ENCODE assay signal across 8 cellular contexts in the genomic region with DNA sequence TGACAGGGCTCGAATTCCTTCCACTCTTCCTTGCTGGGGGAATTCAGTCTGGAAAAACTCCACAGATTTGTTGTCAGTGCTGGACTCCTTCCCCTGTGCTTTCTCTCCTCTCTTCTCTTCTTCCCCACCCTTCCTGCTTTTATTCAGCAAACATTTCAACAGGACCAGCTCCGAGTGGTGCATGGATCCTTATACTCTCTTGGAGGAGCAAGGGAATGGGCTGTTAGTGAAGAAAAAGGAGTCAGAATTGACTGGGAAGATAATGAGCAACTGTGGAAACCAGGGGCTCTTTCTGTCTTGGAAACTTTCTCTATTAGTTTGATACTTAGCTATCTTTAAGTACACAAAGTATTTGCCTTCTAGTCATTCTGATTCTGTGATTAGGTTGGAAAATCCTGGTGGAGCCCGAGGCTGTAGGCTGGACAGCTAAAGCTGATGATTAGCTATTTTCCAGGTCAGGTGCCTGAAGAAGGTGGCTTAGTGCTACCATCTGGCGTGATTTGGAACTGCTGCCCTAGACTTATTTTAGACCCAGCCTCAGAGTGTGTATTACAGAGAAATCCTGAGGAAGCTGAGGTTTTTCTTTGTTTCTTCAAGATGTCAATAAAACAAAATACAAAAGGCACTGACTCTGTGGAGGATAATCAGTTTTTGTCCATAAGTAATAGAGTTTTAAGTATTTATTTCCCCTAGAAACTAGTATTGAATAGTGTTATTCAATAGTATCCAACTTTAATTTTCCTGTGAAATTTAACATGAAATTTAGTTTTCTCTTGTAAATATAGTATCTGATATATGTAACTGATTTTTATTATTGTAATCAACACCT. TPM values are rescaled to one million over a fixed set of nuclear protein-coding genes. Genes with fewer than 3 reads are reported as not detected.
DNase-seq lines count a peak whose midpoint lies in the region; ATAC-seq and TF ChIP-seq lines count a peak whose summit lies in the region.

No MANE protein-coding gene starts in this region.

- H3K9me3 ChIP-seq in mucosa of descending colon (no peaks in the 10 kb centered on the region), uterus (no peaks in the 10 kb centered on the region)

- CTCF ChIA-PET in GM10248 (lab: Yijun Ruan, JAX) (interaction anchor here (0.7 to 1.4 kb wide), 16 partner anchors 8 to 628 kb away, joined by 3 to 34 read pairs (median 4); a partner anchor contains a TSS), WTC11 (lab: Charles Lee) (interaction anchor here (0.6 to 1.7 kb wide), 36 partner anchors 9 to 604 kb away, joined by 3 to 74 read pairs (median 4); a partner anchor contains a TSS)

- H3K27ac Mint-ChIP-seq in WTC11 = no peak overlapping the region; the same call in 1 of the 2 replicates

- peaks cover 8% of the 10 kb centered on the region for H3K9me3 Mint-ChIP-seq in WTC11

- peaks cover 19% of the 10 kb centered on the region for H3K4me1 Mint-ChIP-seq in WTC11

- intact Hi-C loops in mucosa of descending colon (cut with DNase I, micrococcal nuclease) = loop anchor here in 1 of 2 donors (5.0 kb wide), 1 partner anchor 122 kb away; no protein-coding TSS in a partner anchor
- intact Hi-C loops in uterus (cut with DNase I; ENCODE audit: low total_unique reads) = loop anchor here (2.0 kb wide), 1 partner anchor 120 kb away; no protein-coding TSS in a partner anchor

- peak overlapping the region; percentile 58 for H3K27ac ChIP-seq in epithelial cell of prostate
- peak overlapping the region; percentile 21 to 48 for H3K27ac ChIP-seq in uterus

- no peak for TF ChIP-seq POLR2A in uterus (IDR thresholded peaks at IDR 0.05)

- H3K4me3 Mint-ChIP-seq in WTC11 = no peak overlapping the region

- peak; percentile 74 for DNase-seq in AG10803 (ENCODE audit: low read depth)
- DNase-seq in GM10248 (ENCODE audit: extremely low spot score) = peak; percentile 47
- DNase-seq in H7 = peak; percentile 42
- DNase-seq in LHCN-M2 (ENCODE audit: low read depth) = peak; percentile 79
- DNase-seq in WTC11 (ENCODE audit: low spot score) = peak; percentile 32
- DNase-seq in epithelial cell of prostate (ENCODE audit: low read depth, low spot score) = peak; percentile 43
- DNase-seq in mucosa of descending colon = peak in 1 of 3 donors; percentile 69
- DNase-seq in uterus = peak; percentile 39 to 54

- H3K36me3 ChIP-seq in H7 (replicated peaks; ENCODE audit: control insufficient read depth, insufficient read depth, low read length) = no peaks in the 10 kb centered on the region
- H3K36me3 ChIP-seq in mucosa of descending colon (ENCODE audit: low read depth) = no peaks in the 10 kb centered on the region
- no peaks in the 10 kb centered on the region for H3K36me3 ChIP-seq in uterus

- POLR2A ChIA-PET in GM10248 (lab: Yijun Ruan, JAX) = no interaction called here
- POLR2A ChIA-PET in WTC11 (lab: Charles Lee) = interaction anchor here (0.6 kb wide), 1 partner anchor 120 kb away, joined by 5 read pairs; no protein-coding TSS in a partner anchor

- TF ChIP-seq CTCF in AG10803 (conservative IDR thresholded peaks at IDR 0.05; ENCODE audit: low read length) = peak; percentile 90
- TF ChIP-seq CTCF in GM10248 (IDR thresholded peaks at IDR 0.05; ENCODE audit: control extremely low read depth, extremely low read depth, low read depth, missing control alignments) = peak; percentile 73
- TF ChIP-seq CTCF in WTC11 (IDR thresholded peaks at IDR 0.05) = peak; percentile 43; the same call in 1 of the 2 replicates
- TF ChIP-seq CTCF in mucosa of descending colon (IDR thresholded peaks at IDR 0.05) = peak; percentile 70
- TF ChIP-seq CTCF in uterus (IDR thresholded peaks at IDR 0.05) = peak; percentile 66 to 78 (median 70)

- ATAC-seq in WTC11 = peak; percentile 99
- peak; percentile 87 for ATAC-seq in mucosa of descending colon

- H3K4me3 ChIP-seq in AG10803 (ENCODE audit: low read length) = no peak overlapping the region
- H3K4me3 ChIP-seq in H7 (ENCODE audit: insufficient read depth, low read depth, low read length) = no peak overlapping the region
- no peak overlapping the region for H3K4me3 ChIP-seq in mucosa of descending colon
- H3K4me3 ChIP-seq in uterus = no peak overlapping the region

- no peaks in the 10 kb centered on the region for H3K27me3 Mint-ChIP-seq in WTC11 (ENCODE audit: low read depth)

- H3K36me3 Mint-ChIP-seq in WTC11 = peaks cover 3% of the 10 kb centered on the region; the same call in 1 of the 2 replicates

- H3K4me1 ChIP-seq in mucosa of descending colon (ENCODE audit: low read depth) (no peaks in the 10 kb centered on the region), uterus (no peaks in the 10 kb centered on the region)

- H3K27me3 ChIP-seq in H7 (ENCODE audit: control insufficient read depth, insufficient read depth, low read length) (no peaks in the 10 kb centered on the region), uterus (no peaks in the 10 kb centered on the region)

TF ChIP-seq in WTC11, 78 proteins besides CTCF, POLR2A, EP300 and RAD21 (continues in another document):
- no peak for TF ChIP-seq ETV6 (CRISPR knock-in tag; IDR thresholded peaks at IDR 0.05)
- no peak for TF ChIP-seq PRRX2 (CRISPR knock-in tag; IDR thresholded peaks at IDR 0.05)
- TF ChIP-seq, protein P1, sequence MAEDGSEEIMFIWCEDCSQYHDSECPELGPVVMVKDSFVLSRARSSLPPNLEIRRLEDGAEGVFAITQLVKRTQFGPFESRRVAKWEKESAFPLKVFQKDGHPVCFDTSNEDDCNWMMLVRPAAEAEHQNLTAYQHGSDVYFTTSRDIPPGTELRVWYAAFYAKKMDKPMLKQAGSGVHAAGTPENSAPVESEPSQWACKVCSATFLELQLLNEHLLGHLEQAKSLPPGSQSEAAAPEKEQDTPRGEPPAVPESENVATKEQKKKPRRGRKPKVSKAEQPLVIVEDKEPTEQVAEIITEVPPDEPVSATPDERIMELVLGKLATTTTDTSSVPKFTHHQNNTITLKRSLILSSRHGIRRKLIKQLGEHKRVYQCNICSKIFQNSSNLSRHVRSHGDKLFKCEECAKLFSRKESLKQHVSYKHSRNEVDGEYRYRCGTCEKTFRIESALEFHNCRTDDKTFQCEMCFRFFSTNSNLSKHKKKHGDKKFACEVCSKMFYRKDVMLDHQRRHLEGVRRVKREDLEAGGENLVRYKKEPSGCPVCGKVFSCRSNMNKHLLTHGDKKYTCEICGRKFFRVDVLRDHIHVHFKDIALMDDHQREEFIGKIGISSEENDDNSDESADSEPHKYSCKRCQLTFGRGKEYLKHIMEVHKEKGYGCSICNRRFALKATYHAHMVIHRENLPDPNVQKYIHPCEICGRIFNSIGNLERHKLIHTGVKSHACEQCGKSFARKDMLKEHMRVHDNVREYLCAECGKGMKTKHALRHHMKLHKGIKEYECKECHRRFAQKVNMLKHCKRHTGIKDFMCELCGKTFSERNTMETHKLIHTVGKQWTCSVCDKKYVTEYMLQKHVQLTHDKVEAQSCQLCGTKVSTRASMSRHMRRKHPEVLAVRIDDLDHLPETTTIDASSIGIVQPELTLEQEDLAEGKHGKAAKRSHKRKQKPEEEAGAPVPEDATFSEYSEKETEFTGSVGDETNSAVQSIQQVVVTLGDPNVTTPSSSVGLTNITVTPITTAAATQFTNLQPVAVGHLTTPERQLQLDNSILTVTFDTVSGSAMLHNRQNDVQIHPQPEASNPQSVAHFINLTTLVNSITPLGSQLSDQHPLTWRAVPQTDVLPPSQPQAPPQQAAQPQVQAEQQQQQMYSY (CRISPR knock-in tag; IDR thresholded peaks at IDR 0.05) = no peak
- TF ChIP-seq, protein P2, sequence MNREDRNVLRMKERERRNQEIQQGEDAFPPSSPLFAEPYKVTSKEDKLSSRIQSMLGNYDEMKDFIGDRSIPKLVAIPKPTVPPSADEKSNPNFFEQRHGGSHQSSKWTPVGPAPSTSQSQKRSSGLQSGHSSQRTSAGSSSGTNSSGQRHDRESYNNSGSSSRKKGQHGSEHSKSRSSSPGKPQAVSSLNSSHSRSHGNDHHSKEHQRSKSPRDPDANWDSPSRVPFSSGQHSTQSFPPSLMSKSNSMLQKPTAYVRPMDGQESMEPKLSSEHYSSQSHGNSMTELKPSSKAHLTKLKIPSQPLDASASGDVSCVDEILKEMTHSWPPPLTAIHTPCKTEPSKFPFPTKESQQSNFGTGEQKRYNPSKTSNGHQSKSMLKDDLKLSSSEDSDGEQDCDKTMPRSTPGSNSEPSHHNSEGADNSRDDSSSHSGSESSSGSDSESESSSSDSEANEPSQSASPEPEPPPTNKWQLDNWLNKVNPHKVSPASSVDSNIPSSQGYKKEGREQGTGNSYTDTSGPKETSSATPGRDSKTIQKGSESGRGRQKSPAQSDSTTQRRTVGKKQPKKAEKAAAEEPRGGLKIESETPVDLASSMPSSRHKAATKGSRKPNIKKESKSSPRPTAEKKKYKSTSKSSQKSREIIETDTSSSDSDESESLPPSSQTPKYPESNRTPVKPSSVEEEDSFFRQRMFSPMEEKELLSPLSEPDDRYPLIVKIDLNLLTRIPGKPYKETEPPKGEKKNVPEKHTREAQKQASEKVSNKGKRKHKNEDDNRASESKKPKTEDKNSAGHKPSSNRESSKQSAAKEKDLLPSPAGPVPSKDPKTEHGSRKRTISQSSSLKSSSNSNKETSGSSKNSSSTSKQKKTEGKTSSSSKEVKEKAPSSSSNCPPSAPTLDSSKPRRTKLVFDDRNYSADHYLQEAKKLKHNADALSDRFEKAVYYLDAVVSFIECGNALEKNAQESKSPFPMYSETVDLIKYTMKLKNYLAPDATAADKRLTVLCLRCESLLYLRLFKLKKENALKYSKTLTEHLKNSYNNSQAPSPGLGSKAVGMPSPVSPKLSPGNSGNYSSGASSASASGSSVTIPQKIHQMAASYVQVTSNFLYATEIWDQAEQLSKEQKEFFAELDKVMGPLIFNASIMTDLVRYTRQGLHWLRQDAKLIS (CRISPR knock-in tag; IDR thresholded peaks at IDR 0.05; ENCODE audit: borderline replicate concordance) = no peak
- no peak for TF ChIP-seq TEAD1 (CRISPR knock-in tag; IDR thresholded peaks at IDR 0.05)
- no peak for TF ChIP-seq CBFB (CRISPR knock-in tag; IDR thresholded peaks at IDR 0.05; ENCODE audit: low read depth)
- TF ChIP-seq, protein P3, sequence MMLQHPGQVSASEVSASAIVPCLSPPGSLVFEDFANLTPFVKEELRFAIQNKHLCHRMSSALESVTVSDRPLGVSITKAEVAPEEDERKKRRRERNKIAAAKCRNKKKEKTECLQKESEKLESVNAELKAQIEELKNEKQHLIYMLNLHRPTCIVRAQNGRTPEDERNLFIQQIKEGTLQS (CRISPR knock-in tag; conservative IDR thresholded peaks at IDR 0.05) = no peak
- no peak for TF ChIP-seq HMGA2 (CRISPR knock-in tag; IDR thresholded peaks at IDR 0.05)
- no peak for TF ChIP-seq ZNF671 (CRISPR knock-in tag; IDR thresholded peaks at IDR 0.05)

RNA-seq across cellular contexts. Expression of a gene that starts 38.4 kb away (rescaled TPM):
- 1.3 and 1.8 TPM in 2 replicates for total RNA-seq in H7 (2014; rRNA removed; shearing (Covaris generic))
- total RNA-seq in LHCN-M2 (2014; rRNA removed) = 14.4 and 16.8 TPM in 2 replicates
- 9.1 TPM for polyA plus RNA-seq in LHCN-M2 (2012)
- total RNA-seq in WTC11 (2021) = 3.1 to 3.4 TPM (median 3.3 TPM) in 3 replicates
- total RNA-seq in mucosa of descending colon = 1 to 10 TPM; 1.1 to 5.8 (median 1.7) TPM
- total RNA-seq in uterus = 10 to 100 TPM in 2 of 4 donors, 1 to 10 TPM in 2; 3.8 to 15.6 (median 10.4) TPM
